ENCODE assay signal across 1 cellular context in the genomic region with DNA sequence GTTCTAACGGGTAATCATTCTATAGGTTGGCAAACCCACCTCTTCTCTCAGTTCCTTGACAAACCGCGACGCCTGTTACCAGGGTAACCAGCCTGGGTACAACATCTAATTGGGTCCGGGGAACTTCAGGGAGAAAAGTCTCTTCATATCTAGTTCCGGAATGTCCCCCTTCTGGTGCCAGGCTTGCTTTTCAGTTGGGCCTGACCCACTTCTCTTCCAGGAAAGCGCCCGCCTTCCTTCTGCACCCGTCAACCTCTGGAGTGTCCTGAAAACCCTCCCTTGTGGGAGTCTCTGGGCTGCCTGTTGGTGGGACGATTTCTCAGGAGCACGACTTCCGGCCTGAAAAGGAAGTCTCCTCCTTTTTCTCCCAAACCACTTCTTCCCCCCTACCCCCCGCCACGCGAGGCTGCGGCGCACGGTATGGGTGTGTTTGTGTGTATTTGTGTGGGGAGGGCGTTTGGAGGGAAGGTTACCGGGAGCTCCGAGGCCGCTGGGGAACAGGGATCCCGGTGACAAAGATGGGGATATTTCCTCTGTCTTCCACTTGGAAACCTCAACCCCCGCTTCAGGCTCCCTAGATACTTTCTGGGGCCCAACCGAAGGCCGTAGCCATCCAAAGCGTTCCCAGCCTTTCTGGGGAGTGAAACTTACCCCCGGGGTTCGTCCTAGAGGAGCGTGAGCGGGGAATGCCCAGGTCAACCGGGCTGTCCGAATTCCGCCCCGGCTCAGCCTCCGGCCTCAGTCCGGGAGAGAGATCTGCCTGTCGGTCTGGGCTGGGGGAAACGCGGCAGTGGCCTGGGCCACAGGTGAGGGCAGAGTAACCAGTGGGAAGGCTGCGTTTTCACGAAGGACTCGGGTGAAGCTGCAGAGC.
A peak's percentile ranks its signal among the peaks of the same experiment; 100 is the strongest.
TF ChIP-seq lines count a peak whose summit lies in the region.

A gene with protein sequence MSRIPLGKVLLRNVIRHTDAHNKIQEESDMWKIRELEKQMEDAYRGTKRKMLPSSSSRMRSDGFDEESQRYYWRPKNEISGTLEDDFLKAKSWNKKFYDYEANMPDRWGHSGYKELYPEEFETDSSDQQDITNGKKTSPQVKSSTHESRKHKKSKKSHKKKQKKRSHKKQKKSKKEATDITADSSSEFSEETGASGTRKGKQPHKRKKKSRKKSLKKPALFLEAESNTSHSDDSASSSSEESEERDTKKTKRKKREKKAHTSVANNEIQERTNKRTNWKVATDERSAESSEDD (plus strand): TSS at position 359 of the 871 bp plus-strand sequence. CDS start 1,276 bp downstream, outside the sequence.
A gene with protein sequence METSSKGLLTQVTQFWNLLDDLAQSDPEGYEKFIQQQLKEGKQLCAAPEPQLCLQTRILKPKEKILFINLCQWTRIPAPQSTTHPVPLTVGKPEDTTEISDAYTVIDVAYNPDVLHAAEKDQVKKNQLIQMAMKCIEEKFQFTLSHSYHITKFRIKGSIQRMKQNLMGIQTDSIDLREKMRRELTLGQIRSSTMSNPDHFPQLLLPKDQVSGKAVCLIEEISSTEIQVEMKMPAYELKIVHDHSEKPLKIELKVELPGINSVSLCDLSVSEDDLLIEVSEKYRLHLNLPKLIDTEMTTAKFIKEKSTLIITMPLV (minus strand): TSS at position 77 of the 871 bp plus-strand sequence. CDS start 843 bp downstream, outside the sequence.

TF ChIP-seq in HepG2, 621 proteins besides CTCF, POLR2A, EP300 and RAD21 (continued from another document and continues in another):
- TF ChIP-seq, protein P1, sequence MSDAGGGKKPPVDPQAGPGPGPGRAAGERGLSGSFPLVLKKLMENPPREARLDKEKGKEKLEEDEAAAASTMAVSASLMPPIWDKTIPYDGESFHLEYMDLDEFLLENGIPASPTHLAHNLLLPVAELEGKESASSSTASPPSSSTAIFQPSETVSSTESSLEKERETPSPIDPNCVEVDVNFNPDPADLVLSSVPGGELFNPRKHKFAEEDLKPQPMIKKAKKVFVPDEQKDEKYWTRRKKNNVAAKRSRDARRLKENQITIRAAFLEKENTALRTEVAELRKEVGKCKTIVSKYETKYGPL (CRISPR knock-in tag; IDR thresholded peaks at IDR 0.05) = no peak
- TF ChIP-seq, protein P2, sequence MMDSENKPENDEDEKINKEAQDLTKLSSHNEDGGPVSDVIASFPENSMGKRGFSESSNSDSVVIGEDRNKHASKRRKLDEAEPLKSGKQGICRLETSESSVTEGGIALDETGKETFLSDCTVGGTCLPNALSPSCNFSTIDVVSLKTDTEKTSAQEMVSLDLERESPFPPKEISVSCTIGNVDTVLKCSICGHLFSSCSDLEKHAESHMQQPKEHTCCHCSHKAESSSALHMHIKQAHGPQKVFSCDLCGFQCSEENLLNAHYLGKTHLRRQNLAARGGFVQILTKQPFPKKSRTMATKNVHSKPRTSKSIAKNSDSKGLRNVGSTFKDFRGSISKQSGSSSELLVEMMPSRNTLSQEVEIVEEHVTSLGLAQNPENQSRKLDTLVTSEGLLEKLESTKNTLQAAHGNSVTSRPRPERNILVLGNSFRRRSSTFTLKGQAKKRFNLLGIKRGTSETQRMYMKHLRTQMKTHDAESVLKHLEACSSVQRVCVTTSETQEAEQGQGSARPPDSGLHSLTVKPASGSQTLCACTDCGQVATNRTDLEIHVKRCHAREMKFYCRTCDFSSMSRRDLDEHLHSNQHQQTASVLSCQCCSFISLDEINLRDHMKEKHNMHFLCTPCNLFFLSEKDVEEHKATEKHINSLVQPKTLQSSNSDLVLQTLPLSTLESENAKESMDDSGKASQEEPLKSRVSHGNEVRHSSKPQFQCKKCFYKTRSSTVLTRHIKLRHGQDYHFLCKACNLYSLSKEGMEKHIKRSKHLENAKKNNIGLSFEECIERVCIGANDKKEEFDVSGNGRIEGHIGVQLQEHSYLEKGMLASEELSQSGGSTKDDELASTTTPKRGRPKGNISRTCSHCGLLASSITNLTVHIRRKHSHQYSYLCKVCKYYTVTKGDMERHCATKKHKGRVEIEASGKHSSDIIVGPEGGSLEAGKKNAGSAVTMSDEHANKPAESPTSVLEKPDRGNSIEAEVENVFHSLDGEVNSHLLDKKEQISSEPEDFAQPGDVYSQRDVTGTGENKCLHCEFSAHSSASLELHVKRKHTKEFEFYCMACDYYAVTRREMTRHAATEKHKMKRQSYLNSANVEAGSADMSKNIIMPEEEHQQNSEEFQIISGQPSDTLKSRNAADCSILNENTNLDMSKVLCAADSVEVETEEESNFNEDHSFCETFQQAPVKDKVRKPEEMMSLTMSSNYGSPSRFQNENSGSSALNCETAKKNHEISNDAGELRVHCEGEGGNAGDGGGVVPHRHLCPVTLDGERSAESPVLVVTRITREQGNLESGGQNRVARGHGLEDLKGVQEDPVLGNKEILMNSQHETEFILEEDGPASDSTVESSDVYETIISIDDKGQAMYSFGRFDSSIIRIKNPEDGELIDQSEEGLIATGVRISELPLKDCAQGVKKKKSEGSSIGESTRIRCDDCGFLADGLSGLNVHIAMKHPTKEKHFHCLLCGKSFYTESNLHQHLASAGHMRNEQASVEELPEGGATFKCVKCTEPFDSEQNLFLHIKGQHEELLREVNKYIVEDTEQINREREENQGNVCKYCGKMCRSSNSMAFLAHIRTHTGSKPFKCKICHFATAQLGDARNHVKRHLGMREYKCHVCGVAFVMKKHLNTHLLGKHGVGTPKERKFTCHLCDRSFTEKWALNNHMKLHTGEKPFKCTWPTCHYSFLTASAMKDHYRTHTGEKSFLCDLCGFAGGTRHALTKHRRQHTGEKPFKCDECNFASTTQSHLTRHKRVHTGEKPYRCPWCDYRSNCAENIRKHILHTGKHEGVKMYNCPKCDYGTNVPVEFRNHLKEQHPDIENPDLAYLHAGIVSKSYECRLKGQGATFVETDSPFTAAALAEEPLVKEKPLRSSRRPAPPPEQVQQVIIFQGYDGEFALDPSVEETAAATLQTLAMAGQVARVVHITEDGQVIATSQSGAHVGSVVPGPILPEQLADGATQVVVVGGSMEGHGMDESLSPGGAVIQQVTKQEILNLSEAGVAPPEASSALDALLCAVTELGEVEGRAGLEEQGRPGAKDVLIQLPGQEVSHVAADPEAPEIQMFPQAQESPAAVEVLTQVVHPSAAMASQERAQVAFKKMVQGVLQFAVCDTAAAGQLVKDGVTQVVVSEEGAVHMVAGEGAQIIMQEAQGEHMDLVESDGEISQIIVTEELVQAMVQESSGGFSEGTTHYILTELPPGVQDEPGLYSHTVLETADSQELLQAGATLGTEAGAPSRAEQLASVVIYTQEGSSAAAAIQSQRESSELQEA (CRISPR knock-in tag; IDR thresholded peaks at IDR 0.05; ENCODE audit: not compliant biosample characterization) = no peak
- TF ChIP-seq KDM1A (CRISPR knock-in tag; IDR thresholded peaks at IDR 0.05) (no peak), MIER3 (CRISPR knock-in tag; IDR thresholded peaks at IDR 0.05; ENCODE audit: borderline replicate concordance) (no peak), MAZ (IDR thresholded peaks at IDR 0.05; ENCODE audit: borderline replicate concordance, low read depth, low read length) (no peak), MAZ (CRISPR knock-in tag; IDR thresholded peaks at IDR 0.05; ENCODE audit: low read depth) (peak; percentile 14; the same call in 1 of the 2 replicates), ZNF75D (CRISPR knock-in tag; IDR thresholded peaks at IDR 0.05; ENCODE audit: borderline replicate concordance) (no peak), ZNF264 (CRISPR knock-in tag; IDR thresholded peaks at IDR 0.05) (no peak), ZNF430 (CRISPR knock-in tag; IDR thresholded peaks at IDR 0.05) (peak; percentile 59; the same call in 1 of the 2 replicates), SMAD1 (CRISPR knock-in tag; IDR thresholded peaks at IDR 0.05; ENCODE audit: borderline replicate concordance, low read depth) (no peak), HNRNPL (IDR thresholded peaks at IDR 0.05; ENCODE audit: low read depth, low read length) (no peak), SRSF9 (IDR thresholded peaks at IDR 0.05; ENCODE audit: borderline replicate concordance, insufficient read depth, low read depth, low read length, poor library complexity, severe bottlenecking) (no peak), PHF5A (CRISPR knock-in tag; IDR thresholded peaks at IDR 0.05; ENCODE audit: low read depth, unreplicated experiment) (no peak), ZNF878 (CRISPR knock-in tag; IDR thresholded peaks at IDR 0.05) (peak; percentile 92), SNAI1 (CRISPR knock-in tag; IDR thresholded peaks at IDR 0.05; ENCODE audit: borderline replicate concordance) (no peak), RBFOX2 (IDR thresholded peaks at IDR 0.05; ENCODE audit: low read depth, low read length) (peak; percentile 50; the same call in 1 of the 2 replicates), ZNF335 (CRISPR knock-in tag; IDR thresholded peaks at IDR 0.05) (no peak), BRCA1 (CRISPR knock-in tag; IDR thresholded peaks at IDR 0.05) (no peak), MED13 (CRISPR knock-in tag; IDR thresholded peaks at IDR 0.05) (peak; percentile 20; the same call in 1 of the 2 replicates), SIX1 (CRISPR knock-in tag; IDR thresholded peaks at IDR 0.05; ENCODE audit: borderline replicate concordance) (no peak), DNMT3B (CRISPR knock-in tag; conservative IDR thresholded peaks at IDR 0.05) (no peak), FOXK1 (CRISPR knock-in tag; IDR thresholded peaks at IDR 0.05; ENCODE audit: borderline replicate concordance, low read depth) (peak; percentile 88; the same call in 1 of the 2 replicates), ZNF251 (CRISPR knock-in tag; IDR thresholded peaks at IDR 0.05) (no peak), HES4 (CRISPR knock-in tag; IDR thresholded peaks at IDR 0.05; ENCODE audit: borderline replicate concordance) (no peak)
- TF ChIP-seq, protein P3, sequence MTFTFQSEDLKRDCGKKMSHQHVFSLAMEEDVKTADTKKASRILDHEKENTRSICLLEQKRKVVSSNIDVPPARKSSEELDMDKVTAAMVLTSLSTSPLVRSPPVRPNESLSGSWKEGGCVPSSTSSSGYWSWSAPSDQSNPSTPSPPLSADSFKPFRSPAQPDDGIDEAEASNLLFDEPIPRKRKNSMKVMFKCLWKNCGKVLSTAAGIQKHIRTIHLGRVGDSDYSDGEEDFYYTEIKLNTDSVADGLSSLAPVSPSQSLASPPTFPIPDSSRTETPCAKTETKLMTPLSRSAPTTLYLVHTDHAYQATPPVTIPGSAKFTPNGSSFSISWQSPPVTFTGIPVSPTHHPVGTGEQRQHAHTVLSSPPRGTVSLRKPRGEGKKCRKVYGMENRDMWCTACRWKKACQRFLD (CRISPR knock-in tag; IDR thresholded peaks at IDR 0.05; ENCODE audit: borderline replicate concordance) = no peak; the same call in 1 of the 2 replicates
- TF ChIP-seq, protein P4, sequence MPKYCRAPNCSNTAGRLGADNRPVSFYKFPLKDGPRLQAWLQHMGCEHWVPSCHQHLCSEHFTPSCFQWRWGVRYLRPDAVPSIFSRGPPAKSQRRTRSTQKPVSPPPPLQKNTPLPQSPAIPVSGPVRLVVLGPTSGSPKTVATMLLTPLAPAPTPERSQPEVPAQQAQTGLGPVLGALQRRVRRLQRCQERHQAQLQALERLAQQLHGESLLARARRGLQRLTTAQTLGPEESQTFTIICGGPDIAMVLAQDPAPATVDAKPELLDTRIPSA (CRISPR knock-in tag; IDR thresholded peaks at IDR 0.05; ENCODE audit: borderline replicate concordance) = no peak
- TF ChIP-seq, protein P5, sequence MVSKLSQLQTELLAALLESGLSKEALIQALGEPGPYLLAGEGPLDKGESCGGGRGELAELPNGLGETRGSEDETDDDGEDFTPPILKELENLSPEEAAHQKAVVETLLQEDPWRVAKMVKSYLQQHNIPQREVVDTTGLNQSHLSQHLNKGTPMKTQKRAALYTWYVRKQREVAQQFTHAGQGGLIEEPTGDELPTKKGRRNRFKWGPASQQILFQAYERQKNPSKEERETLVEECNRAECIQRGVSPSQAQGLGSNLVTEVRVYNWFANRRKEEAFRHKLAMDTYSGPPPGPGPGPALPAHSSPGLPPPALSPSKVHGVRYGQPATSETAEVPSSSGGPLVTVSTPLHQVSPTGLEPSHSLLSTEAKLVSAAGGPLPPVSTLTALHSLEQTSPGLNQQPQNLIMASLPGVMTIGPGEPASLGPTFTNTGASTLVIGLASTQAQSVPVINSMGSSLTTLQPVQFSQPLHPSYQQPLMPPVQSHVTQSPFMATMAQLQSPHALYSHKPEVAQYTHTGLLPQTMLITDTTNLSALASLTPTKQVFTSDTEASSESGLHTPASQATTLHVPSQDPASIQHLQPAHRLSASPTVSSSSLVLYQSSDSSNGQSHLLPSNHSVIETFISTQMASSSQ (IDR thresholded peaks at IDR 0.05; ENCODE audit: low read depth) = no peak
- TF ChIP-seq, protein P5 (CRISPR knock-in tag; IDR thresholded peaks at IDR 0.05; ENCODE audit: borderline replicate concordance) = no peak
- TF ChIP-seq, protein P6, sequence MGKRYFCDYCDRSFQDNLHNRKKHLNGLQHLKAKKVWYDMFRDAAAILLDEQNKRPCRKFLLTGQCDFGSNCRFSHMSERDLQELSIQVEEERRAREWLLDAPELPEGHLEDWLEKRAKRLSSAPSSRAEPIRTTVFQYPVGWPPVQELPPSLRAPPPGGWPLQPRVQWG (CRISPR knock-in tag; IDR thresholded peaks at IDR 0.05; ENCODE audit: borderline replicate concordance, low read depth) = no peak
- TF ChIP-seq, protein P7, sequence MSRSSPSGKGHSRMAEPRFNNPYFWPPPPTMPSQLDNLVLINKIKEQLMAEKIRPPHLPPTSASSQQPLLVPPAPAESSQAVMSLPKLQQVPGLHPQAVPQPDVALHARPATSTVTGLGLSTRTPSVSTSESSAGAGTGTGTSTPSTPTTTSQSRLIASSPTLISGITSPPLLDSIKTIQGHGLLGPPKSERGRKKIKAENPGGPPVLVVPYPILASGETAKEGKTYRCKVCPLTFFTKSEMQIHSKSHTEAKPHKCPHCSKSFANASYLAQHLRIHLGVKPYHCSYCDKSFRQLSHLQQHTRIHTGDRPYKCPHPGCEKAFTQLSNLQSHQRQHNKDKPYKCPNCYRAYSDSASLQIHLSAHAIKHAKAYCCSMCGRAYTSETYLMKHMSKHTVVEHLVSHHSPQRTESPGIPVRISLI (CRISPR knock-in tag; IDR thresholded peaks at IDR 0.05; ENCODE audit: borderline replicate concordance) = peak; percentile 61; the same call in 1 of the 2 replicates
- TF ChIP-seq, protein P8, sequence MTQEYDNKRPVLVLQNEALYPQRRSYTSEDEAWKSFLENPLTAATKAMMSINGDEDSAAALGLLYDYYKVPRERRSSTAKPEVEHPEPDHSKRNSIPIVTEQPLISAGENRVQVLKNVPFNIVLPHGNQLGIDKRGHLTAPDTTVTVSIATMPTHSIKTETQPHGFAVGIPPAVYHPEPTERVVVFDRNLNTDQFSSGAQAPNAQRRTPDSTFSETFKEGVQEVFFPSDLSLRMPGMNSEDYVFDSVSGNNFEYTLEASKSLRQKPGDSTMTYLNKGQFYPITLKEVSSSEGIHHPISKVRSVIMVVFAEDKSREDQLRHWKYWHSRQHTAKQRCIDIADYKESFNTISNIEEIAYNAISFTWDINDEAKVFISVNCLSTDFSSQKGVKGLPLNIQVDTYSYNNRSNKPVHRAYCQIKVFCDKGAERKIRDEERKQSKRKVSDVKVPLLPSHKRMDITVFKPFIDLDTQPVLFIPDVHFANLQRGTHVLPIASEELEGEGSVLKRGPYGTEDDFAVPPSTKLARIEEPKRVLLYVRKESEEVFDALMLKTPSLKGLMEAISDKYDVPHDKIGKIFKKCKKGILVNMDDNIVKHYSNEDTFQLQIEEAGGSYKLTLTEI (CRISPR knock-in tag; conservative IDR thresholded peaks at IDR 0.05) = no peak
